ENCODE assay signal across 18 cellular contexts in genomic region chr9:123020796-123021195, GRCh38. TPM values are rescaled to one million over a fixed set of nuclear protein-coding genes. Genes with fewer than 3 reads are reported as not detected.
"Had no signal": no experiment of that assay in that cellular context is flagged by ENCODE, and none has a peak within 500 bp of the region (broad histone marks: within the 10 kb centered on the region; RNA-seq: fewer than 3 reads in every experiment).

No MANE protein-coding gene starts in this region.

- H3K9me3 ChIP-seq: gastroesophageal sphincter, psoas muscle, right lobe of liver, spleen, testis had no signal

- H3K27ac ChIP-seq: gastroesophageal sphincter, psoas muscle, right lobe of liver, spleen, testis had no signal

- ATAC-seq: effector memory CD8-positive, alpha-beta T cell; gastroesophageal sphincter; naive thymus-derived CD4-positive, alpha-beta T cell; psoas muscle; right lobe of liver; stimulated activated memory B cell treated with anti-CD40 and anti-IgM and Interleukin-4, amounts not matched to agents 10 μg/mL and 1 μg/mL and 100 μg/mL, for 72 hours had no signal

- H3K4me1 ChIP-seq: gastroesophageal sphincter, psoas muscle, right lobe of liver, spleen, testis had no signal

- DNase-seq: effector memory CD8-positive, alpha-beta T cell; foreskin fibroblast; glutamatergic neuron; kidney glomerular epithelial cell; mesendoderm; naive thymus-derived CD4-positive, alpha-beta T cell; nephron progenitor cell; psoas muscle; retina; right lobe of liver; spleen; stimulated activated CD4-positive, alpha-beta T cell treated with anti-CD3 and anti-CD28 coated beads, Interleukin-15, amount 100 ng/mL, for 24 hours; stimulated activated CD4-positive, alpha-beta T cell treated with anti-CD3 and anti-CD28 coated beads, Interleukin-1b, Interleukin-23, amount 100 ng/mL, for 48 hours; stimulated activated CD4-positive, alpha-beta T cell treated with anti-CD3 and anti-CD28 coated beads, Interleukin-4, amount 100 ng/mL, for 24 hours; testis had no signal

- H3K4me3 ChIP-seq: gastroesophageal sphincter, psoas muscle, right lobe of liver, spleen, testis had no signal

- H3K27me3 ChIP-seq: gastroesophageal sphincter, right lobe of liver, spleen, testis had no signal

RNA-seq across cellular contexts. Expression of gene GPR21, which starts 12.7 kb away (rescaled TPM):
- total RNA-seq: epithelial cell of proximal tubule had no signal
